Comparison of ENCODE assay signal across 20 cellular contexts in the genomic region with DNA sequence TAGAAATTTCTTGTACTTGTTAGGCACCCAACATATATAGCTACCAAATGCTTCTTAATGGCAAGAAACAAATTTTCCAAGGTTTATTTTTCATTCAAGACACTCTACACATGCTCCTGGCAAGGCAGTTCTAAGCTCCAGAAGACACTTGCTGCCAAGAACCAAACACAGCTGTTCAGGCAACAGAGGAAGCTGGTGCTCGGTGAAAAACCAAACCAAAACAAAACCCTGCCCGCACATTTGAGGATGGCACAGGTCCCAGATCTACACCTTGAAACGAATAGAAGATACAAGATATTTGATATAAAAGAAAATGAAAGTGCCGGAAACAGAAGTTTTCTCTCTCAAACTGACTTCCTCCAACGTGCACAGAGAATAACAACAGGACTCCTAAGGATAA. TPM values are rescaled to one million over a fixed set of nuclear protein-coding genes. Genes with fewer than 3 reads are reported as not detected.
DNase-seq lines count a peak whose midpoint lies in the region; ATAC-seq and TF ChIP-seq lines count a peak whose summit lies in the region.
"Had no signal": no experiment of that assay in that cellular context is flagged by ENCODE, and none has a peak within 500 bp of the region (broad histone marks: within the 10 kb centered on the region; RNA-seq: fewer than 3 reads in every experiment).

No MANE protein-coding gene starts in this region.

- no peak overlapping the region for H3K4ac ChIP-seq in H9 (ENCODE audit: low read depth, low read length)

- H3K79me2 ChIP-seq in osteoblast (ENCODE audit: insufficient read depth, low read length): no peaks in the 10 kb centered on the region
- no peaks in the 10 kb centered on the region for H3K79me2 ChIP-seq in H9 (ENCODE audit: insufficient read depth, low read length)

- H3K9me3 ChIP-seq in KOPT-K1 (ENCODE audit: insufficient read depth, low read length, poor library complexity, severe bottlenecking): no peaks in the 10 kb centered on the region
- no peaks in the 10 kb centered on the region for H3K9me3 ChIP-seq in osteoblast (ENCODE audit: low read depth, low read length)
- no peaks in the 10 kb centered on the region for H3K9me3 ChIP-seq in H9 (ENCODE audit: control insufficient read depth, low read depth, low read length)
- H3K9me3 ChIP-seq: A549, heart right ventricle, left ventricle myocardium inferior had no signal

- H3K14ac ChIP-seq in H9 (ENCODE audit: insufficient read depth, low read length): no peak overlapping the region

- no peak overlapping the region for H3K4me3 ChIP-seq in osteoblast (ENCODE audit: insufficient read depth, low read length)
- H3K4me3 ChIP-seq: A549, K562, left ventricle myocardium inferior, smooth muscle cell had no signal

- TF ChIP-seq CTCF in osteoblast (IDR thresholded peaks at IDR 0.05; ENCODE audit: extremely low read depth, low read depth, low read length) (no peak), H9 (conservative IDR thresholded peaks at IDR 0.05) (no peak)

- H3K9me3 Mint-ChIP-seq in activated naive CD8-positive, alpha-beta T cell treated with anti-CD3 and anti-CD28 coated beads for 36 hours: peaks cover 3% of the 10 kb centered on the region
- H3K9me3 Mint-ChIP-seq in H9: no peaks in the 10 kb centered on the region

- DNase-seq in NCI-H2171 treated with DMSO at 0.1 percent for 48 hours (lab: John Stamatoyannopoulos, UW): peak; percentile 37
- no peak for DNase-seq in NCI-H2171 (lab: John Stamatoyannopoulos, UW)
- DNase-seq in activated naive CD8-positive, alpha-beta T cell treated with anti-CD3 and anti-CD28 coated beads for 36 hours: peak; percentile 4
- peak; percentile 32 for DNase-seq in osteoblast (ENCODE audit: insufficient read length, low spot score, missing footprints)
- no peak for DNase-seq in H9
- no peak for DNase-seq in SIG-M5 treated with dmso at 0.1 percent for 504 hours (lab: John Stamatoyannopoulos, UW; ENCODE audit: unreplicated experiment)
- DNase-seq: activated effector memory CD4-positive, alpha-beta T cell treated with Interleukin-2 at 50 U/mL for 16 hours; heart right ventricle; left ventricle myocardium inferior; NCI-H1694 treated with DMSO at 0.1 percent for 48 hours; trophoblast cell had no signal

- no peak overlapping the region for H3K23ac ChIP-seq in H9 (ENCODE audit: insufficient read length, low read depth, low read length)

- H3K79me1 ChIP-seq in H9 (ENCODE audit: insufficient read depth, low read depth, low read length, poor library complexity, severe bottlenecking): no peaks in the 10 kb centered on the region

- no CpG with 5 or more reads among the region's 5 CpGs for WGBS in H9 (ENCODE audit: extremely low coverage, insufficient read length, low lambda C conversion rate)

- H4K20me1 ChIP-seq in osteoblast (ENCODE audit: insufficient read depth, low read length) (no peaks in the 10 kb centered on the region), H9 (ENCODE audit: control insufficient read depth, insufficient read depth, insufficient read length) (no peaks in the 10 kb centered on the region)

- H3K4me1 Mint-ChIP-seq in activated naive CD8-positive, alpha-beta T cell treated with anti-CD3 and anti-CD28 coated beads for 36 hours: peaks cover 46% of the 10 kb centered on the region
- peaks cover 6 to 13% of the 10 kb centered on the region in 2 experiments for H3K4me1 Mint-ChIP-seq in H9

- H3K36me3 ChIP-seq in KOPT-K1 (ENCODE audit: insufficient read depth, low read length): no peaks in the 10 kb centered on the region
- H3K36me3 ChIP-seq in osteoblast (ENCODE audit: insufficient read depth, low read length): no peaks in the 10 kb centered on the region
- H3K36me3 ChIP-seq: heart right ventricle, left ventricle myocardium inferior had no signal

- H3K4me1 ChIP-seq in osteoblast (ENCODE audit: insufficient read depth, low read length) (no peaks in the 10 kb centered on the region), H9 (ENCODE audit: insufficient read depth, low read length) (no peaks in the 10 kb centered on the region)
- H3K4me1 ChIP-seq: A549, left ventricle myocardium inferior had no signal

- no peak overlapping the region for H4K91ac ChIP-seq in H9 (ENCODE audit: insufficient read length, low read depth, low read length)

- no peak overlapping the region for H3K18ac ChIP-seq in H9 (ENCODE audit: insufficient read length, low read depth, low read length)

- H4K5ac ChIP-seq in H9 (ENCODE audit: insufficient read length, low read depth, low read length): no peak overlapping the region

- H3T11ph ChIP-seq in H9 (ENCODE audit: low read length): no peak overlapping the region

- peaks cover 2% of the 10 kb centered on the region for H3K27me3 ChIP-seq in osteoblast (ENCODE audit: insufficient read depth, low read length)
- no peaks in the 10 kb centered on the region for H3K27me3 ChIP-seq in H9 (ENCODE audit: insufficient read depth, low read length)

- H3K56ac ChIP-seq in H9 (ENCODE audit: insufficient read length, low read depth, low read length): no peak overlapping the region

- no peaks in the 10 kb centered on the region for H3K27me3 Mint-ChIP-seq in activated naive CD8-positive, alpha-beta T cell treated with anti-CD3 and anti-CD28 coated beads for 36 hours
- peaks cover 3% of the 10 kb centered on the region; the same call in 1 of the 2 replicates for H3K27me3 Mint-ChIP-seq in H9 (ENCODE audit: low read depth)

- no peak overlapping the region for H3K9ac ChIP-seq in H9 (ENCODE audit: extremely low read depth, insufficient read length, low read length)

- H2BK15ac ChIP-seq in H9 (ENCODE audit: low read depth, low read length): no peak overlapping the region

- H3K23me2 ChIP-seq in H9 (ENCODE audit: insufficient read length, low read depth, low read length, poor library complexity, severe bottlenecking): no peaks in the 10 kb centered on the region

- peak overlapping the region; percentile 64 for H3K4me3 Mint-ChIP-seq in activated naive CD8-positive, alpha-beta T cell treated with anti-CD3 and anti-CD28 coated beads for 36 hours
- H3K4me3 Mint-ChIP-seq in H9: no peak overlapping the region

- H2BK5ac ChIP-seq in H9 (ENCODE audit: insufficient read length, low read length): no peak overlapping the region

- no peak overlapping the region for H2BK20ac ChIP-seq in H9 (ENCODE audit: low read depth, low read length, poor library complexity, severe bottlenecking)

- H3K27ac ChIP-seq in KOPT-K1 (ENCODE audit: low read depth, low read length, poor library complexity, severe bottlenecking): peak overlapping the region; percentile 92
- H3K27ac ChIP-seq in osteoblast (ENCODE audit: low read depth, low read length): no peak overlapping the region
- no peak overlapping the region for H3K27ac ChIP-seq in H9 (ENCODE audit: insufficient read length, low read depth, low read length)
- H3K27ac ChIP-seq: A549, epithelial cell of prostate, heart right ventricle, left ventricle myocardium inferior had no signal

- H3K4me2 ChIP-seq in osteoblast (ENCODE audit: insufficient read depth, low read length) (no peak overlapping the region), H9 (ENCODE audit: insufficient read depth, insufficient read length, low read length) (no peak overlapping the region)
- H3K4me2 ChIP-seq: A549, smooth muscle cell had no signal

- H3K27ac Mint-ChIP-seq in activated naive CD8-positive, alpha-beta T cell treated with anti-CD3 and anti-CD28 coated beads for 36 hours: peak overlapping the region; percentile 85
- no peak overlapping the region for H3K27ac Mint-ChIP-seq in H9

- H2AFZ ChIP-seq in osteoblast (ENCODE audit: low read length): no peak overlapping the region
- no peak overlapping the region for H2AFZ ChIP-seq in H9 (ENCODE audit: low read length)

- H2BK12ac ChIP-seq in H9 (ENCODE audit: insufficient read length, low read depth, low read length): no peak overlapping the region

- peaks cover 5% of the 10 kb centered on the region for H3K36me3 Mint-ChIP-seq in activated naive CD8-positive, alpha-beta T cell treated with anti-CD3 and anti-CD28 coated beads for 36 hours
- H3K36me3 Mint-ChIP-seq in H9 (ENCODE audit: insufficient read depth in 1 of 3, low read depth in 3 of 3): no peaks in the 10 kb centered on the region; a peak in 1 of 7 replicates

- H4K8ac ChIP-seq in H9 (replicated peaks; ENCODE audit: insufficient read length, low read depth, low read length): no peak overlapping the region

- no peak for ATAC-seq in GM18858 (IDR thresholded peaks at IDR 0.05; ENCODE audit: unreplicated experiment)
- ATAC-seq: A549; activated CD4-positive, CD25-positive, alpha-beta regulatory T cell treated with anti-CD3 and anti-CD28 coated beads, Interleukin-2, amount 50 U/mL, for 24 hours; K562; SK-N-SH treated with all-trans-retinoic acid at 6 μM for 48 hours had no signal

- no peak overlapping the region for H2AK5ac ChIP-seq in H9 (ENCODE audit: insufficient read length, low read length)

- no peak overlapping the region for H2BK120ac ChIP-seq in H9 (ENCODE audit: low read depth, low read length, poor library complexity, severe bottlenecking)

RNA-seq across cellular contexts. Expression of a gene that starts 4.9 kb away (rescaled TPM):
- not detected for total RNA-seq in activated naive CD8-positive, alpha-beta T cell treated with anti-CD3 and anti-CD28 coated beads for 36 hours
- not detected in 2 replicates for total RNA-seq in osteoblast
- not detected in 2 replicates for total RNA-seq in H9 (2021)
- total RNA-seq: cardiac septum, heart right ventricle, K562, left ventricle myocardium inferior, smooth muscle cell had no signal

RNA-seq across cellular contexts. Expression of a gene that starts 28.0 kb away (rescaled TPM):
- total RNA-seq in activated naive CD8-positive, alpha-beta T cell treated with anti-CD3 and anti-CD28 coated beads for 36 hours: 1 to 10 TPM in 1 of 2 experiments, under 1 TPM in 1; 0.94 to 1.3 TPM
- under 0.01 and 0.36 TPM in 2 replicates for total RNA-seq in osteoblast
- not detected in 2 replicates for total RNA-seq in H9 (2021)
- total RNA-seq: K562 had no signal

RNA-seq across cellular contexts. Expression of a gene that starts 59.4 kb away (rescaled TPM):
- not detected for total RNA-seq in activated naive CD8-positive, alpha-beta T cell treated with anti-CD3 and anti-CD28 coated beads for 36 hours
- not detected in 2 replicates for total RNA-seq in osteoblast
- total RNA-seq in H9 (2021): not detected in 2 replicates
- total RNA-seq: cardiac septum, heart right ventricle, K562, left ventricle myocardium inferior, smooth muscle cell had no signal

Comparison
In these comparisons a context has a peak if more than half of its experiments do, and no peak if none do; other contexts are left out.
1. DNase-seq: peak in NCI-H2171 treated with DMSO at 0.1 percent for 48 hours (single experiment), activated naive CD8-positive, alpha-beta T cell treated with anti-CD3 and anti-CD28 coated beads for 36 hours (single experiment) and osteoblast (single experiment); none in NCI-H2171 (single experiment), H9 (single experiment) and SIG-M5 treated with dmso at 0.1 percent for 504 hours (single experiment).